Comparison of ENCODE assay signal across 21 cellular contexts in the genomic region with DNA sequence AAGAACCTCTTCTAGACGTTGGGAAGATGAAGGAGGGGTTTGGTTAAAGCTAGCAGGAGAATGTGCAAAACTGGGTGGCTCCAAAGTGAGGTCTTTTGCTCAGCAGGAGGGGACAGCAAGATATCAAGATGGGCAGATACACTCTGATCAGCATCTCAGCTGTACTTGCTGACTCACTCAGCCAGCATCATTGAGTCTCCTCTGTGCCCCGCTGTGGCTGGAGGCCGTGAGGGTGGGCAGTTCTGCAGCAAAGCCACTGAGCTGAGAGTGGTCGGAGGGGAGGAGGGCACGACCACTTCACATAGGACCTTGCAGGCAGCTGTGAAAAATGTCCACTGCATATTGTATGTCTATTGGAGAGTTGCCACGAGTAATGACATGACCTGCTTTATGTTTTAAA.
"Had no signal": no experiment of that assay in that cellular context is flagged by ENCODE, and none has a peak within 500 bp of the region (broad histone marks: within the 10 kb centered on the region; RNA-seq: fewer than 3 reads in every experiment).

No MANE protein-coding gene starts in this region.

- H3K27ac ChIP-seq: body of pancreas, dorsolateral prefrontal cortex, lower lobe of right lung, parathyroid adenoma, tibial artery had no signal

- H3K9me3 ChIP-seq: body of pancreas, lower lobe of right lung, tibial artery had no signal

- DNase-seq: activated CD4-positive, alpha-beta T cell treated with anti-CD3 and anti-CD28 coated beads, Interleukin-2, amount 50 U/mL, for 48 hours; activated CD8-positive, alpha-beta memory T cell treated with anti-CD3 and anti-CD28 coated beads, Interleukin-2, amount 10 ng/mL, durations not matched to agents 7 days and 5 days; activated naive CD4-positive, alpha-beta T cell treated with Interleukin-2 at 50 U/mL for 16 hours; activated naive CD8-positive, alpha-beta T cell treated with anti-CD3 and anti-CD28 coated beads, Interleukin-2, amount 10 ng/mL, durations not matched to agents 7 days and 5 days; activated T-cell treated with anti-CD3 and anti-CD28 coated beads, Interleukin-2, amount 50 U/mL, for 1 hour; amygdala; body of pancreas; caudate nucleus; dorsolateral prefrontal cortex; glutamatergic neuron; hypothalamus; left colon; lower lobe of right lung; naive thymus-derived CD4-positive, alpha-beta T cell; stimulated activated CD4-positive, alpha-beta T cell treated with anti-CD3 and anti-CD28 coated beads, Interleukin-2, amount 100 ng/mL, for 24 hours; stimulated activated naive CD8-positive, alpha-beta T cell treated with anti-CD3 and anti-CD28 coated beads, Interleukin-15, Interleukin-2, amounts not matched to agents 100 U/mL and 50 U/mL, for 24 hours; substantia nigra; T-helper 17 cell; tibial artery had no signal

- H3K27me3 ChIP-seq: body of pancreas, dorsolateral prefrontal cortex, tibial artery had no signal

- H3K4me3 ChIP-seq: body of pancreas, dorsolateral prefrontal cortex, lower lobe of right lung, tibial artery had no signal

- ATAC-seq: activated CD8-positive, alpha-beta memory T cell treated with anti-CD3 and anti-CD28 coated beads, Interleukin-2, amount 10 ng/mL, durations not matched to agents 7 days and 5 days; activated T-helper 17 cell treated with anti-CD3 and anti-CD28 coated beads, Interleukin-2, amount 50 U/mL, for 72 hours; body of pancreas; left colon; lower lobe of right lung; naive thymus-derived CD4-positive, alpha-beta T cell; stimulated activated naive CD8-positive, alpha-beta T cell treated with anti-CD3 and anti-CD28 coated beads, Interleukin-15, Interleukin-2, amounts not matched to agents 100 U/mL and 50 U/mL, for 24 hours; T-helper 17 cell had no signal

- H3K36me3 ChIP-seq: lower lobe of right lung, tibial artery had no signal

- H3K4me1 ChIP-seq: body of pancreas, lower lobe of right lung, parathyroid adenoma, tibial artery had no signal
